Comparison of ENCODE assay signal across 9 cellular contexts in genomic region chr17:2040942-2041560, GRCh38. TPM values are rescaled to one million over a fixed set of nuclear protein-coding genes. Genes with fewer than 3 reads are reported as not detected.
A peak's percentile ranks its signal among the peaks of the same experiment; 100 is the strongest.
DNase-seq lines count a peak whose midpoint lies in the region; ATAC-seq, FAIRE-seq and TF ChIP-seq lines count a peak whose summit lies in the region.
"Had no signal": no experiment of that assay in that cellular context is flagged by ENCODE, and none has a peak within 500 bp of the region (broad histone marks: within the 10 kb centered on the region; RNA-seq: fewer than 3 reads in every experiment).

No MANE protein-coding gene starts in this region.

- peaks cover 31% of the 10 kb centered on the region for H3K4me1 ChIP-seq in astrocyte (ENCODE audit: insufficient read depth, low read length)
- H3K4me1 ChIP-seq in lung (ENCODE audit: control insufficient read depth in 2 of 2, insufficient read depth in 2 of 2, low read length in 2 of 2), result peaks cover 0 to 9% of the 10 kb centered on the region in 2 donors
- H3K4me1 ChIP-seq in urinary bladder (ENCODE audit: insufficient read depth), result no peaks in the 10 kb centered on the region

- peak overlapping the region; percentile 87 for H2AFZ ChIP-seq in astrocyte (ENCODE audit: low read depth, low read length)

- H3K27ac ChIP-seq in astrocyte (ENCODE audit: low read depth, low read length), result peak overlapping the region; percentile 13
- H3K27ac ChIP-seq in lung (ENCODE audit: low read depth in 1 of 2, low read length in 1 of 2), result peak overlapping the region; percentile 61 to 89
- peak overlapping the region; percentile 76 for H3K27ac ChIP-seq in urinary bladder (ENCODE audit: low read depth)

- H3K27me3 ChIP-seq in astrocyte (ENCODE audit: insufficient read depth, low read length) (no peaks in the 10 kb centered on the region), lung (ENCODE audit: control insufficient read depth, insufficient read depth) (no peaks in the 10 kb centered on the region)

- peaks cover 2 to 10% of the 10 kb centered on the region in 2 donors for H3K36me3 Mint-ChIP-seq in activated T-cell treated with anti-CD3 and anti-CD28 coated beads, Interleukin-2, amount 50 U/mL, for 72 hours (ENCODE audit: insufficient read depth in 2 of 2)
- H3K36me3 Mint-ChIP-seq in astrocyte (ENCODE audit: low read depth, unreplicated experiment), result peaks cover 21% of the 10 kb centered on the region

- 45 to 50% methylated on average over 16 of the region's 16 CpGs for WGBS in lung, 2 donors
- 48% methylated on average over 16 of the region's 16 CpGs for WGBS in urinary bladder

- no peak for TF ChIP-seq CTCF in astrocyte (IDR thresholded peaks at IDR 0.05; ENCODE audit: insufficient read depth, low read depth, low read length)
- TF ChIP-seq CTCF in lung (IDR thresholded peaks at IDR 0.05; ENCODE audit: control extremely low read depth, extremely low read depth), result no peak

- H4K20me1 ChIP-seq in astrocyte (ENCODE audit: insufficient read depth, low read length), result peaks cover 23% of the 10 kb centered on the region

- peak overlapping the region; percentile 77 for H3K4me3 ChIP-seq in astrocyte (ENCODE audit: insufficient read depth, low read depth, low read length)
- peak overlapping the region; percentile 81 for H3K4me3 ChIP-seq in lung
- H3K4me3 ChIP-seq in urinary bladder (ENCODE audit: low read depth, low read length), result peak overlapping the region; percentile 57

- H3K27ac Mint-ChIP-seq in activated T-cell treated with anti-CD3 and anti-CD28 coated beads, Interleukin-2, amount 50 U/mL, for 72 hours, result no peak overlapping the region
- H3K27ac Mint-ChIP-seq in astrocyte (ENCODE audit: unreplicated experiment), result peak overlapping the region; percentile 69

- H3K27me3 Mint-ChIP-seq in activated T-cell treated with anti-CD3 and anti-CD28 coated beads, Interleukin-2, amount 50 U/mL, for 72 hours (ENCODE audit: low read depth), result no peaks in the 10 kb centered on the region
- H3K27me3 Mint-ChIP-seq in astrocyte (ENCODE audit: low read depth, unreplicated experiment), result no peaks in the 10 kb centered on the region

- DNase-seq in activated T-cell treated with anti-CD3 and anti-CD28 coated beads, Interleukin-2, amount 50 U/mL, for 72 hours, result no peak
- no peak for DNase-seq in activated T-cell treated with anti-CD3 and anti-CD28 coated beads, Interleukin-2, amount 50 U/mL, for 1 hour
- DNase-seq in astrocyte (ENCODE audit: low read depth) (no peak), lung (ENCODE audit: low spot score) (no peak), GM19238 (ENCODE audit: insufficient read length, low spot score) (no peak)
- DNase-seq in activated CD8-positive, alpha-beta memory T cell treated with anti-CD3 and anti-CD28 coated beads for 24 hours, result no peak

- peaks cover 31% of the 10 kb centered on the region for H3K79me2 ChIP-seq in astrocyte (ENCODE audit: insufficient read depth, low read length)

- H3K9me3 ChIP-seq in astrocyte (ENCODE audit: insufficient read depth, low read depth, low read length), result no peaks in the 10 kb centered on the region
- H3K9me3 ChIP-seq in lung (ENCODE audit: control insufficient read depth in 2 of 2, insufficient read depth in 1 of 2, low read length in 1 of 2), result no peaks in the 10 kb centered on the region

- no peak for ATAC-seq in activated T-cell treated with anti-CD3 and anti-CD28 coated beads, Interleukin-2, amount 50 U/mL, for 72 hours (replicated peaks in 1 of 2)
- ATAC-seq in lung (ENCODE audit: insufficient read depth, low FRiP score), result peak; percentile 2
- ATAC-seq in HG03469 (IDR thresholded peaks at IDR 0.05; ENCODE audit: unreplicated experiment), result no peak

- H3K36me3 ChIP-seq in astrocyte (ENCODE audit: insufficient read depth, low read length), result peaks cover 8% of the 10 kb centered on the region
- H3K36me3 ChIP-seq in lung (ENCODE audit: control insufficient read depth in 2 of 2, insufficient read depth in 2 of 2, low read length in 2 of 2), result peaks cover 0 to 29% of the 10 kb centered on the region in 2 donors
- peaks cover 7% of the 10 kb centered on the region for H3K36me3 ChIP-seq in urinary bladder (ENCODE audit: insufficient read depth)

- H3K4me2 ChIP-seq in astrocyte (ENCODE audit: low read length), result peak overlapping the region; percentile 98

- H3K9ac ChIP-seq in astrocyte (ENCODE audit: low read length), result peak overlapping the region; percentile 94

- no peaks in the 10 kb centered on the region for H3K9me3 Mint-ChIP-seq in activated T-cell treated with anti-CD3 and anti-CD28 coated beads, Interleukin-2, amount 50 U/mL, for 72 hours
- no peaks in the 10 kb centered on the region for H3K9me3 Mint-ChIP-seq in astrocyte (ENCODE audit: unreplicated experiment)
- H3K9me3 Mint-ChIP-seq: activated naive CD4-positive, alpha-beta T cell treated with anti-CD3 and anti-CD28 coated beads, Interleukin-2, amount 50 U/mL, for 72 hours had no signal

- H3K4me3 Mint-ChIP-seq in activated T-cell treated with anti-CD3 and anti-CD28 coated beads, Interleukin-2, amount 50 U/mL, for 72 hours, result peak overlapping the region; percentile 89 to 97
- peak overlapping the region; percentile 71 for H3K4me3 Mint-ChIP-seq in astrocyte (ENCODE audit: unreplicated experiment)

- H3K4me1 Mint-ChIP-seq in activated T-cell treated with anti-CD3 and anti-CD28 coated beads, Interleukin-2, amount 50 U/mL, for 72 hours (ENCODE audit: low read depth), result peaks cover 26% of the 10 kb centered on the region
- H3K4me1 Mint-ChIP-seq in astrocyte (ENCODE audit: low read depth, unreplicated experiment), result peaks cover 6% of the 10 kb centered on the region

- no peak for FAIRE-seq in astrocyte (lab: Jason Lieb, UNC)

RNA-seq across cellular contexts. Expression of gene OVCA2, which starts 0.8 kb away (rescaled TPM):
- total RNA-seq in activated T-cell treated with anti-CD3 and anti-CD28 coated beads, Interleukin-2, amount 50 U/mL, for 72 hours, result 10 to 100 TPM; 29.0 to 33.3 TPM
- total RNA-seq in astrocyte, result 32.8 and 36.8 TPM in 2 replicates
- 10 to 100 TPM; 11.1 to 31.7 TPM for total RNA-seq in lung
- 10 to 100 TPM; 43.2 to 55.4 TPM for polyA plus RNA-seq in lung
- total RNA-seq in urinary bladder, result 9.5 TPM
- polyA plus RNA-seq in urinary bladder, result 40.1 TPM

RNA-seq across cellular contexts. Expression of gene DPH1, which starts 11.1 kb away (rescaled TPM):
- total RNA-seq in activated T-cell treated with anti-CD3 and anti-CD28 coated beads, Interleukin-2, amount 50 U/mL, for 72 hours, result 10 to 100 TPM; 36.8 to 40.8 TPM
- total RNA-seq in astrocyte (25.8 and 26.7 TPM in 2 replicates), lung (10 to 100 TPM; 32.7 to 37.8 TPM), urinary bladder (17.4 TPM)
- polyA plus RNA-seq in lung (10 to 100 TPM; 21.1 to 21.6 TPM), urinary bladder (36.5 TPM)

RNA-seq across cellular contexts. Expression of gene HIC1, which starts 13.9 kb away (rescaled TPM):
- 10 to 100 TPM; 11.7 to 21.4 TPM for total RNA-seq in activated T-cell treated with anti-CD3 and anti-CD28 coated beads, Interleukin-2, amount 50 U/mL, for 72 hours
- 9.0 and 14.5 TPM in 2 replicates for total RNA-seq in astrocyte
- total RNA-seq in lung, result 10 to 100 TPM; 28.9 to 34.8 TPM
- polyA plus RNA-seq in lung, result 10 to 100 TPM in 1 of 2 donors, 1 to 10 TPM in 1; 5.5 to 14.4 TPM
- total RNA-seq in urinary bladder, result 31.4 TPM
- polyA plus RNA-seq in urinary bladder, result 19.2 TPM

RNA-seq across cellular contexts. Expression of gene RTN4RL1, which starts 15.9 kb away (rescaled TPM):
- total RNA-seq in activated T-cell treated with anti-CD3 and anti-CD28 coated beads, Interleukin-2, amount 50 U/mL, for 72 hours, result under 1 TPM; 0.14 to 0.21 TPM
- total RNA-seq in astrocyte (0.65 and 0.77 TPM in 2 replicates), lung (1 to 10 TPM in 1 of 2 donors, under 1 TPM in 1; 0.65 to 7.3 TPM), urinary bladder (1.3 TPM)
- polyA plus RNA-seq in lung (1 to 10 TPM; 1.2 to 3.5 TPM), urinary bladder (4.5 TPM)

Comparison
In these comparisons a context has a peak if more than half of its experiments do, and no peak if none do; other contexts are left out.
1. H3K27ac ChIP-seq: peak in every context shown above with its lines; median percentile 76 in urinary bladder; 75 in lung; 13 in astrocyte.